In genomic region chr17:41464173-41464572, GRCh38 we compare ENCODE assay signal across 29 cellular contexts. TPM values are rescaled to one million over a fixed set of nuclear protein-coding genes. Genes with fewer than 3 reads are reported as not detected.
DNase-seq lines count a peak whose midpoint lies in the region; ATAC-seq, FAIRE-seq and TF ChIP-seq lines count a peak whose summit lies in the region.
"Had no signal": no experiment of that assay in that cellular context is flagged by ENCODE, and none has a peak within 500 bp of the region (broad histone marks: within the 10 kb centered on the region; RNA-seq: fewer than 3 reads in every experiment).

No MANE protein-coding gene starts in this region.

- peaks cover 10% of the 10 kb centered on the region for H3K27me3 ChIP-seq in AG04450 (ENCODE audit: control insufficient read depth, insufficient read depth, low read length)
- H3K27me3 ChIP-seq: BE2C, MG63 had no signal

- peak overlapping the region; percentile 48 for H3K27ac ChIP-seq in AG04450 (ENCODE audit: low read depth, low read length)
- H3K27ac ChIP-seq in RWPE1: peak overlapping the region; percentile 78
- H3K27ac ChIP-seq: HL-60 had no signal

- peaks cover 16% of the 10 kb centered on the region for H3K9me3 ChIP-seq in AG04450 (ENCODE audit: control insufficient read depth, insufficient read depth, low read length)
- H3K9me3 ChIP-seq: BE2C had no signal

- POLR2A ChIA-PET in AG04450 (lab: Yijun Ruan, JAX) (no interaction called here), RWPE1 (lab: Yijun Ruan, JAX; ENCODE audit: low non-redundant PET) (no interaction called here)

- FAIRE-seq in HTR-8/SVneo (lab: Jason Lieb, UNC): peak; percentile 52
- FAIRE-seq: GM12891, H1, HepG2 had no signal

- CTCF ChIA-PET in AG04450 (lab: Charles Lee): no interaction called here
- CTCF ChIA-PET in RWPE1 (lab: Yijun Ruan, JAX): no interaction called here

- DNase-seq in AG04450 (ENCODE audit: low read depth, low spot score): no peak
- no peak for DNase-seq in HTR-8/SVneo (ENCODE audit: insufficient read length, low spot score)
- DNase-seq in RWPE1 (ENCODE audit: low spot score): no peak
- DNase-seq in posterior vena cava (ENCODE audit: low spot score): peak; percentile 71
- no peak for DNase-seq in medulla oblongata (ENCODE audit: extremely low spot score)
- DNase-seq: BE2C; CD8-positive, alpha-beta memory T cell; GF-D8; KBM-7; NCI-H1048; NCI-H1417; NCI-H1694; NCI-H2029 treated with DMSO at 0.1 percent for 48 hours; NCI-H2171; NCI-H510A had no signal

- no peak for TF ChIP-seq CTCF in AG04450 (IDR thresholded peaks at IDR 0.05; ENCODE audit: low read depth, low read length)
- TF ChIP-seq CTCF in RWPE1 (conservative IDR thresholded peaks at IDR 0.05; ENCODE audit: low read depth): no peak

- H3K4me3 ChIP-seq in AG04450 (ENCODE audit: low read depth, low read length): no peak overlapping the region
- H3K4me3 ChIP-seq: MG63 had no signal

- ATAC-seq in GM19463 (IDR thresholded peaks at IDR 0.05; ENCODE audit: unreplicated experiment): no peak
- ATAC-seq in HG03469 (IDR thresholded peaks at IDR 0.05; ENCODE audit: unreplicated experiment): no peak
- ATAC-seq: HepG2 had no signal

- intact Hi-C loops in posterior vena cava (cut with DNase I): no loop called here

RNA-seq across cellular contexts. Expression of gene KRT32, which starts 3.0 kb away (rescaled TPM):
- polyA plus RNA-seq in AG04450 (2011; rRNA removed): 0.09 and 0.14 TPM in 2 replicates
- polyA minus RNA-seq in AG04450 (2011; rRNA and poly(A)+ RNA removed): not detected in 2 replicates
- under 1 TPM in 1 of 2 donors, not detected in 1; 0.23 TPM for total RNA-seq in posterior vena cava
- total RNA-seq: A673; CD8-positive, alpha-beta memory T cell; H1; HepG2; LHCN-M2; OCI-LY7; Right ventricle myocardium superior; SK-MEL-5; T-helper 1 cell treated with Interleukin-12 subunit alpha and Interleukin-12 subunit beta and Interleukin-4 antibody, amounts not matched to agents 30 ng/mL and 1 ng/mL, for 36 hours had no signal
- polyA plus RNA-seq: CD14-positive monocyte; CD8-positive, alpha-beta memory T cell; H1; HepG2 had no signal

RNA-seq across cellular contexts. Expression of gene KRT35, which starts 16.8 kb away (rescaled TPM):
- not detected in 2 replicates for polyA plus RNA-seq in AG04450 (2011; rRNA removed)
- not detected in 2 replicates for polyA minus RNA-seq in AG04450 (2011; rRNA and poly(A)+ RNA removed)
- not detected for total RNA-seq in posterior vena cava
- total RNA-seq: A673; CD8-positive, alpha-beta memory T cell; H1; HepG2; LHCN-M2; OCI-LY7; Right ventricle myocardium superior; SK-MEL-5; T-helper 1 cell treated with Interleukin-12 subunit alpha and Interleukin-12 subunit beta and Interleukin-4 antibody, amounts not matched to agents 30 ng/mL and 1 ng/mL, for 36 hours had no signal
- polyA plus RNA-seq: CD14-positive monocyte; CD8-positive, alpha-beta memory T cell; H1; HepG2 had no signal

RNA-seq across cellular contexts. Expression of gene KRT38, which starts 23.4 kb away (rescaled TPM):
- polyA plus RNA-seq in AG04450 (2011; rRNA removed): 0.11 and 0.17 TPM in 2 replicates
- not detected in 2 replicates for polyA minus RNA-seq in AG04450 (2011; rRNA and poly(A)+ RNA removed)
- not detected for total RNA-seq in posterior vena cava
- total RNA-seq: A673; CD8-positive, alpha-beta memory T cell; H1; HepG2; LHCN-M2; OCI-LY7; Right ventricle myocardium superior; SK-MEL-5; T-helper 1 cell treated with Interleukin-12 subunit alpha and Interleukin-12 subunit beta and Interleukin-4 antibody, amounts not matched to agents 30 ng/mL and 1 ng/mL, for 36 hours had no signal
- polyA plus RNA-seq: CD14-positive monocyte; CD8-positive, alpha-beta memory T cell; H1; HepG2 had no signal

RNA-seq across cellular contexts. Expression of gene KRT36, which starts 25.5 kb away (rescaled TPM):
- polyA plus RNA-seq in AG04450 (2011; rRNA removed): not detected in 2 replicates
- not detected in 2 replicates for polyA minus RNA-seq in AG04450 (2011; rRNA and poly(A)+ RNA removed)
- not detected for total RNA-seq in posterior vena cava
- total RNA-seq: A673; CD8-positive, alpha-beta memory T cell; H1; HepG2; LHCN-M2; OCI-LY7; Right ventricle myocardium superior; SK-MEL-5; T-helper 1 cell treated with Interleukin-12 subunit alpha and Interleukin-12 subunit beta and Interleukin-4 antibody, amounts not matched to agents 30 ng/mL and 1 ng/mL, for 36 hours had no signal
- polyA plus RNA-seq: CD8-positive, alpha-beta memory T cell; H1; HepG2 had no signal

RNA-seq across cellular contexts. Expression of gene KRT37, which starts 39.8 kb away (rescaled TPM):
- not detected in 2 replicates for polyA plus RNA-seq in AG04450 (2011; rRNA removed)
- not detected in 2 replicates for polyA minus RNA-seq in AG04450 (2011; rRNA and poly(A)+ RNA removed)
- not detected for total RNA-seq in posterior vena cava
- total RNA-seq: A673; CD8-positive, alpha-beta memory T cell; H1; HepG2; LHCN-M2; OCI-LY7; Right ventricle myocardium superior; SK-MEL-5; T-helper 1 cell treated with Interleukin-12 subunit alpha and Interleukin-12 subunit beta and Interleukin-4 antibody, amounts not matched to agents 30 ng/mL and 1 ng/mL, for 36 hours had no signal
- polyA plus RNA-seq: CD14-positive monocyte; CD8-positive, alpha-beta memory T cell; H1 had no signal
